ENCODE assay signal across 9 cellular contexts in genomic region chr22:20237480-20238440, GRCh38. TPM values are rescaled to one million over a fixed set of nuclear protein-coding genes. Genes with fewer than 3 reads are reported as not detected.
DNase-seq lines count a peak whose midpoint lies in the region; ATAC-seq, FAIRE-seq and TF ChIP-seq lines count a peak whose summit lies in the region.
"Had no signal": no experiment of that assay in that cellular context is flagged by ENCODE, and none has a peak within 500 bp of the region (broad histone marks: within the 10 kb centered on the region; RNA-seq: fewer than 3 reads in every experiment).

No MANE protein-coding gene starts in this region.

- H3K27me3 ChIP-seq in bronchial epithelial cell (ENCODE audit: control insufficient read depth, insufficient read depth, low read length), result no peaks in the 10 kb centered on the region

- H3K27ac Mint-ChIP-seq in activated B cell treated with CpG ODN at 0.5 μM for 24 hours, result no peak overlapping the region
- no peak overlapping the region for H3K27ac Mint-ChIP-seq in stimulated activated naive B cell treated with anti-CD40 and anti-IgM and Interleukin-4, amounts not matched to agents 10 μg/mL and 1 μg/mL and 100 μg/mL, for 72 hours

- POLR2A ChIA-PET in activated B cell treated with CpG ODN at 0.5 μM for 24 hours (lab: Charles Lee), result no interaction called here

- no peak for TF ChIP-seq CTCF in activated B cell treated with CpG ODN at 0.5 μM for 24 hours (IDR thresholded peaks at IDR 0.05)
- no peak for TF ChIP-seq CTCF in bronchial epithelial cell (IDR thresholded peaks at IDR 0.05; ENCODE audit: insufficient read depth, low read length, severe bottlenecking)

- peak; percentile 53 for DNase-seq in activated T-cell treated with anti-CD3 and anti-CD28 coated beads, Interleukin-2, amount 50 U/mL, for 1 hour
- no peak for DNase-seq in activated T-cell treated with anti-CD3 and anti-CD28 coated beads for 4 hours
- DNase-seq in activated B cell treated with CpG ODN at 0.5 μM for 24 hours, result no peak
- peak; percentile 38 for DNase-seq in bronchial epithelial cell (ENCODE audit: low read depth)
- DNase-seq in stimulated activated naive B cell treated with anti-CD40 and anti-IgM and Interleukin-4, amounts not matched to agents 10 μg/mL and 1 μg/mL and 100 μg/mL, for 72 hours, result no peak
- DNase-seq in hepatic stellate cell (ENCODE audit: low spot score), result no peak
- DNase-seq in AML-193 (lab: John Stamatoyannopoulos, UW), result no peak
- DNase-seq: GOT3 had no signal

- peak; percentile 52 for FAIRE-seq in bronchial epithelial cell (lab: Jason Lieb, UNC)

- H3K4me3 Mint-ChIP-seq in activated B cell treated with CpG ODN at 0.5 μM for 24 hours, result no peak overlapping the region
- no peak overlapping the region for H3K4me3 Mint-ChIP-seq in stimulated activated naive B cell treated with anti-CD40 and anti-IgM and Interleukin-4, amounts not matched to agents 10 μg/mL and 1 μg/mL and 100 μg/mL, for 72 hours

- intact Hi-C loops in activated B cell treated with CpG ODN at 0.5 μM for 24 hours (cut with micrococcal nuclease), result loop anchor here (1.0 to 5.0 kb wide), 4 partner anchors 10 to 267 kb away; no protein-coding TSS in a partner anchor

- no peaks in the 10 kb centered on the region for H3K36me3 Mint-ChIP-seq in activated B cell treated with CpG ODN at 0.5 μM for 24 hours (ENCODE audit: low read depth)
- H3K36me3 Mint-ChIP-seq in stimulated activated naive B cell treated with anti-CD40 and anti-IgM and Interleukin-4, amounts not matched to agents 10 μg/mL and 1 μg/mL and 100 μg/mL, for 72 hours, result no peaks in the 10 kb centered on the region

- ATAC-seq in activated B cell treated with CpG ODN at 0.5 μM for 24 hours (ENCODE audit: low read depth), result peak; percentile 56
- ATAC-seq in stimulated activated naive B cell treated with anti-CD40 and anti-IgM and Interleukin-4, amounts not matched to agents 10 μg/mL and 1 μg/mL and 100 μg/mL, for 72 hours (replicated peaks), result peak; percentile 23 to 29
- ATAC-seq in esophagus mucosa, result no peak

- H3K4me1 Mint-ChIP-seq in activated B cell treated with CpG ODN at 0.5 μM for 24 hours, result peaks cover 9% of the 10 kb centered on the region
- H3K4me1 Mint-ChIP-seq in stimulated activated naive B cell treated with anti-CD40 and anti-IgM and Interleukin-4, amounts not matched to agents 10 μg/mL and 1 μg/mL and 100 μg/mL, for 72 hours, result peaks cover 13 to 27% of the 10 kb centered on the region in 2 donors

- no peak overlapping the region for H3K4me3 ChIP-seq in bronchial epithelial cell (ENCODE audit: low read depth, low read length)

- H3K27me3 Mint-ChIP-seq in activated B cell treated with CpG ODN at 0.5 μM for 24 hours, result no peaks in the 10 kb centered on the region
- peaks cover 0 to 5% of the 10 kb centered on the region in 2 donors for H3K27me3 Mint-ChIP-seq in stimulated activated naive B cell treated with anti-CD40 and anti-IgM and Interleukin-4, amounts not matched to agents 10 μg/mL and 1 μg/mL and 100 μg/mL, for 72 hours

- H3K9me3 Mint-ChIP-seq in activated B cell treated with CpG ODN at 0.5 μM for 24 hours, result no peaks in the 10 kb centered on the region
- no peaks in the 10 kb centered on the region for H3K9me3 Mint-ChIP-seq in stimulated activated naive B cell treated with anti-CD40 and anti-IgM and Interleukin-4, amounts not matched to agents 10 μg/mL and 1 μg/mL and 100 μg/mL, for 72 hours

- CTCF ChIA-PET in activated B cell treated with CpG ODN at 0.5 μM for 24 hours (lab: Charles Lee), result interaction anchor here (1.2 to 3.7 kb wide), 3 partner anchors 10 to 81 kb away, joined by 3 to 13 read pairs (median 4); no protein-coding TSS in a partner anchor

- peaks cover 3% of the 10 kb centered on the region for H3K36me3 ChIP-seq in bronchial epithelial cell (ENCODE audit: control insufficient read depth, insufficient read depth, low read length)

RNA-seq across cellular contexts. Expression of gene RTN4R, which starts 30.4 kb away (rescaled TPM):
- 0.12 TPM in 1 of 2 replicates, not detected in the other for total RNA-seq in activated B cell treated with CpG ODN at 0.5 μM for 24 hours
- total RNA-seq in bronchial epithelial cell, result 2.6 and 2.8 TPM in 2 replicates
- 3.9 TPM for total RNA-seq in esophagus mucosa

Comparison
In these comparisons a context has a peak if more than half of its experiments do, and no peak if none do; other contexts are left out.
1. DNase-seq: peak in activated T-cell treated with anti-CD3 and anti-CD28 coated beads, Interleukin-2, amount 50 U/mL, for 1 hour (single experiment) and bronchial epithelial cell (single experiment); none in activated T-cell treated with anti-CD3 and anti-CD28 coated beads for 4 hours (single experiment), activated B cell treated with CpG ODN at 0.5 μM for 24 hours (single experiment), stimulated activated naive B cell treated with anti-CD40 and anti-IgM and Interleukin-4, amounts not matched to agents 10 μg/mL and 1 μg/mL and 100 μg/mL, for 72 hours (single experiment), hepatic stellate cell (single experiment) and AML-193 (0 of 2).